Comparison of ENCODE assay signal across 2 cellular contexts in the genomic region with DNA sequence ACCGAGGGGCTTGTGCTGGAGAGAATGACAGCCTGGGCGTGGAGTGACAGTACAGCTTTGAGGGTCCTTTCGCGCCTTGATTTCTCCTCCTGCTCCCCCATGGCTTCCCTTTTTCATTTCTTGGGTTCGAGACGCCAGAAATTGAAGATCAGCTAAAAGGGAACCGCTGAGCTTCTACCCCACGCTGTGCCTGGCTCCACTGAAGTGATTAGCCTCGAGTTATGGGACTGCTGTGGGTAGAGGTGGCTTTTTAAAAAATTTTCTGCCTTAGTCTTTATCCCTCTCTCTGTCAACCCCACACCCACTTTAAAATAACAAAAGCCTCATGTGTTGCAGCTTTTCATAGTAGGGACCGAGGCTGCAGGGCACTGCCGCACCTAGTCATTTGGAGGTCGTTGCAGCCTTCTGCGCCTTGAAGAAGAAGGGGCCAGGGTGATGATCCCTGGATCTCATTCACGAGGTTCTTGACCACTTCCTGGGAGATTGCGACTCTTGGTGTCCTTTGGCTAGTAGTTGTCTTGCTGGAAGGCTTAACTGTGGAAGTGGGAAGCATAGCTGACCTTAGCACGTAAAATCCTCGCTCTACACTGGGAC.
TF ChIP-seq lines count a peak whose summit lies in the region.

No MANE protein-coding gene starts in this region.

TF ChIP-seq in SK-N-SH treated with all-trans-retinoic acid at 6 μM for 48 hours, 23 proteins besides CTCF, POLR2A, EP300 and RAD21 (continued from another document):
- TF ChIP-seq ZNF8 (CRISPR knock-in tag; IDR thresholded peaks at IDR 0.05), result no peak
- TF ChIP-seq ZFP30 (CRISPR knock-in tag; IDR thresholded peaks at IDR 0.05), result no peak
- TF ChIP-seq ZNF565 (CRISPR knock-in tag; conservative IDR thresholded peaks at IDR 0.05; ENCODE audit: low read depth), result no peak
- no peak for TF ChIP-seq ISL1 (CRISPR knock-in tag; IDR thresholded peaks at IDR 0.05)
- TF ChIP-seq, protein P1, sequence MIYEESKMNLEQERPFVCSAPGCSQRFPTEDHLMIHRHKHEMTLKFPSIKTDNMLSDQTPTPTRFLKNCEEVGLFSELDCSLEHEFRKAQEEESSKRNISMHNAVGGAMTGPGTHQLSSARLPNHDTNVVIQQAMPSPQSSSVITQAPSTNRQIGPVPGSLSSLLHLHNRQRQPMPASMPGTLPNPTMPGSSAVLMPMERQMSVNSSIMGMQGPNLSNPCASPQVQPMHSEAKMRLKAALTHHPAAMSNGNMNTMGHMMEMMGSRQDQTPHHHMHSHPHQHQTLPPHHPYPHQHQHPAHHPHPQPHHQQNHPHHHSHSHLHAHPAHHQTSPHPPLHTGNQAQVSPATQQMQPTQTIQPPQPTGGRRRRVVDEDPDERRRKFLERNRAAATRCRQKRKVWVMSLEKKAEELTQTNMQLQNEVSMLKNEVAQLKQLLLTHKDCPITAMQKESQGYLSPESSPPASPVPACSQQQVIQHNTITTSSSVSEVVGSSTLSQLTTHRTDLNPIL (CRISPR knock-in tag; IDR thresholded peaks at IDR 0.05; ENCODE audit: low read depth), result no peak
- TF ChIP-seq CSDC2 (CRISPR knock-in tag; IDR thresholded peaks at IDR 0.05), result no peak
- no peak for TF ChIP-seq ARNTL (CRISPR knock-in tag; IDR thresholded peaks at IDR 0.05; ENCODE audit: borderline replicate concordance, low read depth)
- no peak for TF ChIP-seq TOX (CRISPR knock-in tag; IDR thresholded peaks at IDR 0.05; ENCODE audit: borderline replicate concordance)
- no peak for TF ChIP-seq OSR1 (CRISPR knock-in tag; IDR thresholded peaks at IDR 0.05)
- TF ChIP-seq TCF4 (CRISPR knock-in tag; IDR thresholded peaks at IDR 0.05; ENCODE audit: borderline replicate concordance), result no peak
- TF ChIP-seq PPARA (CRISPR knock-in tag; IDR thresholded peaks at IDR 0.05; ENCODE audit: borderline replicate concordance), result no peak
- TF ChIP-seq, protein P2, sequence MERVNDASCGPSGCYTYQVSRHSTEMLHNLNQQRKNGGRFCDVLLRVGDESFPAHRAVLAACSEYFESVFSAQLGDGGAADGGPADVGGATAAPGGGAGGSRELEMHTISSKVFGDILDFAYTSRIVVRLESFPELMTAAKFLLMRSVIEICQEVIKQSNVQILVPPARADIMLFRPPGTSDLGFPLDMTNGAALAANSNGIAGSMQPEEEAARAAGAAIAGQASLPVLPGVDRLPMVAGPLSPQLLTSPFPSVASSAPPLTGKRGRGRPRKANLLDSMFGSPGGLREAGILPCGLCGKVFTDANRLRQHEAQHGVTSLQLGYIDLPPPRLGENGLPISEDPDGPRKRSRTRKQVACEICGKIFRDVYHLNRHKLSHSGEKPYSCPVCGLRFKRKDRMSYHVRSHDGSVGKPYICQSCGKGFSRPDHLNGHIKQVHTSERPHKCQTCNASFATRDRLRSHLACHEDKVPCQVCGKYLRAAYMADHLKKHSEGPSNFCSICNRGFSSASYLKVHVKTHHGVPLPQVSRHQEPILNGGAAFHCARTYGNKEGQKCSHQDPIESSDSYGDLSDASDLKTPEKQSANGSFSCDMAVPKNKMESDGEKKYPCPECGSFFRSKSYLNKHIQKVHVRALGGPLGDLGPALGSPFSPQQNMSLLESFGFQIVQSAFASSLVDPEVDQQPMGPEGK (CRISPR knock-in tag; IDR thresholded peaks at IDR 0.05; ENCODE audit: borderline replicate concordance), result no peak
- TF ChIP-seq SNAI2 (CRISPR knock-in tag; IDR thresholded peaks at IDR 0.05), result no peak

TF ChIP-seq in endothelial cell of umbilical vein, 7 proteins besides CTCF, POLR2A, EP300 and RAD21 (continued from another document):
- no peak for TF ChIP-seq GATA2 (IDR thresholded peaks at IDR 0.05; ENCODE audit: insufficient read depth, insufficient read length, low read depth, low read length)
